Comparison of ENCODE assay signal across 13 cellular contexts in genomic region chr18:11181629-11182028, GRCh38. TPM values are rescaled to one million over a fixed set of nuclear protein-coding genes. Genes with fewer than 3 reads are reported as not detected.
"Had no signal": no experiment of that assay in that cellular context is flagged by ENCODE, and none has a peak within 500 bp of the region (broad histone marks: within the 10 kb centered on the region; RNA-seq: fewer than 3 reads in every experiment).

No MANE protein-coding gene starts in this region.

RNA-seq across cellular contexts. Expression of gene PIEZO2, which starts 32.3 kb away (rescaled TPM):
- total RNA-seq: activated B cell treated with CpG ODN at 0.5 μM for 24 hours; activated CD4-positive, alpha-beta memory T cell treated with anti-CD3 and anti-CD28 coated beads for 36 hours; activated CD4-positive, alpha-beta memory T cell treated with anti-CD3 and anti-CD28 coated beads, Interleukin-2, amount 10 ng/mL, durations not matched to agents 7 days and 5 days; activated CD4-positive, alpha-beta T cell treated with anti-CD3 and anti-CD28 coated beads for 36 hours; activated CD4-positive, alpha-beta T cell treated with anti-CD3 and anti-CD28 coated beads, Interleukin-2, amount 10 ng/mL, durations not matched to agents 24 days and 14 days; activated CD4-positive, alpha-beta T cell treated with anti-CD3 and anti-CD28 coated beads, Interleukin-2, amount 10 ng/mL, durations not matched to agents 7 days and 5 days; activated CD8-positive, alpha-beta memory T cell treated with anti-CD3 and anti-CD28 coated beads for 36 hours; activated CD8-positive, alpha-beta memory T cell treated with anti-CD3 and anti-CD28 coated beads, Interleukin-2, amount 10 ng/mL, durations not matched to agents 7 days and 5 days; activated CD8-positive, alpha-beta T cell treated with anti-CD3 and anti-CD28 coated beads for 36 hours; activated CD8-positive, alpha-beta T cell treated with anti-CD3 and anti-CD28 coated beads, Interleukin-2, amount 10 ng/mL, durations not matched to agents 7 days and 5 days; T-helper 1 cell treated with Interleukin-12 subunit alpha and Interleukin-12 subunit beta and Interleukin-4 antibody, amounts not matched to agents 30 ng/mL and 1 ng/mL, for 36 hours; T-helper 17 cell; T-helper 2 cell treated with Interferon-gamma antibody and Interleukin-4, amounts not matched to agents 100 ng/mL and 5 ng/mL, for 36 hours had no signal
